In genomic region chr6:40906759-40907158, GRCh38 we compare ENCODE assay signal across 16 cellular contexts.
A peak's percentile ranks its signal among the peaks of the same experiment; 100 is the strongest.
DNase-seq lines count a peak whose midpoint lies in the region; FAIRE-seq and TF ChIP-seq lines count a peak whose summit lies in the region.
"Had no signal": no experiment of that assay in that cellular context is flagged by ENCODE, and none has a peak within 500 bp of the region (broad histone marks: within the 10 kb centered on the region; RNA-seq: fewer than 3 reads in every experiment).

No MANE protein-coding gene starts in this region.

- no peak overlapping the region for H2BK15ac ChIP-seq in mesenchymal stem cell (ENCODE audit: low read depth, poor library complexity, severe bottlenecking)

- no peaks in the 10 kb centered on the region for H3K27me3 ChIP-seq in mesenchymal stem cell (ENCODE audit: control insufficient read depth in 1 of 2, insufficient read depth in 1 of 2, low read length in 2 of 2)
- H3K27me3 ChIP-seq: hepatocyte, sigmoid colon had no signal

- POLR2A ChIA-PET in MCF 10A (lab: Yijun Ruan, JAX) = interaction anchor here (1.4 to 1.6 kb wide), 3 partner anchors 115 to 166 kb away, joined by 5 to 7 read pairs (median 5); partner anchors contain the start of genes NFYA and OARD1

- TF ChIP-seq CTCF in MCF 10A (IDR thresholded peaks at IDR 0.05; ENCODE audit: unreplicated experiment) = no peak

- 85% methylated on average over 2 of the region's 3 CpGs for WGBS in mesenchymal stem cell

- no peaks in the 10 kb centered on the region for H3K27me3 Mint-ChIP-seq in MCF 10A (ENCODE audit: insufficient read depth, unreplicated experiment)

- H3K9me3 Mint-ChIP-seq in MCF 10A (ENCODE audit: unreplicated experiment) = peaks cover 6% of the 10 kb centered on the region
- H3K9me3 Mint-ChIP-seq: CD4-positive, alpha-beta memory T cell; endodermal cell had no signal

- intact Hi-C loops in MCF 10A (cut with micrococcal nuclease) = loop anchor here (5.0 kb wide), 1 partner anchor 41 kb away; no protein-coding TSS in a partner anchor

- H4K91ac ChIP-seq in mesenchymal stem cell (ENCODE audit: low read length) = no peak overlapping the region

- H3K18ac ChIP-seq in mesenchymal stem cell (ENCODE audit: low read depth in 1 of 2, low read length in 2 of 2) = no peak overlapping the region

- peak overlapping the region; percentile 87 for H3K27ac Mint-ChIP-seq in MCF 10A (ENCODE audit: low read depth, unreplicated experiment)
- H3K27ac Mint-ChIP-seq: activated CD8-positive, alpha-beta T cell treated with anti-CD3 and anti-CD28 coated beads, Interleukin-2, amount 10 ng/mL, durations not matched to agents 7 days and 5 days; CD4-positive, alpha-beta memory T cell; endodermal cell had no signal

- no peak overlapping the region for H3K9ac ChIP-seq in mesenchymal stem cell (ENCODE audit: low read length)

- no peak overlapping the region for H3K4ac ChIP-seq in mesenchymal stem cell (ENCODE audit: low read depth in 1 of 2, low read length in 2 of 2)

- H3K23ac ChIP-seq in mesenchymal stem cell (ENCODE audit: low read length in 2 of 2) = no peak overlapping the region

- H3K14ac ChIP-seq in mesenchymal stem cell (ENCODE audit: low read length in 2 of 2) = no peak overlapping the region

- peaks cover 4% of the 10 kb centered on the region for H3K4me1 ChIP-seq in mesenchymal stem cell (ENCODE audit: control insufficient read depth, insufficient read depth, low read depth, low read length)

- peaks cover 19% of the 10 kb centered on the region for H3K4me1 Mint-ChIP-seq in MCF 10A (ENCODE audit: insufficient read depth, unreplicated experiment)
- H3K4me1 Mint-ChIP-seq: CD4-positive, alpha-beta memory T cell; endodermal cell had no signal

- in situ Hi-C loops in Caki2 (cut with HindIII; ENCODE audit: low pct_unique_long_range_greater_than_20kb, low sequenced_read_pairs) = no loop called here

- no peak overlapping the region for H3K4me2 ChIP-seq in mesenchymal stem cell (ENCODE audit: low read length, poor library complexity, severe bottlenecking)
- H3K4me2 ChIP-seq: hepatocyte had no signal

- no peak overlapping the region for H2BK12ac ChIP-seq in mesenchymal stem cell (ENCODE audit: low read length in 2 of 2)

- H2AK5ac ChIP-seq in mesenchymal stem cell (ENCODE audit: low read length, severe bottlenecking) = no peak overlapping the region

- no peak overlapping the region for H2BK5ac ChIP-seq in mesenchymal stem cell (ENCODE audit: low read depth, low read length, poor library complexity, severe bottlenecking)

- peak; percentile 71 for DNase-seq in Caki2 (ENCODE audit: low read depth)
- DNase-seq in HTR-8/SVneo (ENCODE audit: insufficient read length, low spot score) = peak; percentile 12
- peak; percentile 89 for DNase-seq in MCF 10A (ENCODE audit: unreplicated experiment)
- peak; percentile 90 for DNase-seq in kidney tubule cell (ENCODE audit: low spot score)
- DNase-seq in NCI-H526 (lab: John Stamatoyannopoulos, UW) = no peak
- no peak for DNase-seq in mesenchymal stem cell
- DNase-seq in activated CD4-positive, alpha-beta T cell treated with anti-CD3 and anti-CD28 coated beads, Interleukin-2, amount 50 U/mL, for 48 hours = no peak
- no peak for DNase-seq in NK-92 treated with Interleukin-12 subunit alpha and Interleukin-12 subunit beta, amount 100 ng/mL, for 24 hours (lab: John Stamatoyannopoulos, UW)
- DNase-seq: activated CD8-positive, alpha-beta T cell treated with anti-CD3 and anti-CD28 coated beads, Interleukin-2, amount 10 ng/mL, durations not matched to agents 7 days and 5 days; activated effector memory CD4-positive, alpha-beta T cell treated with Interleukin-2 at 50 U/mL for 16 hours; CD4-positive, alpha-beta memory T cell; endodermal cell; sigmoid colon; stimulated activated naive CD4-positive, alpha-beta T cell had no signal

- H3K36me3 Mint-ChIP-seq in MCF 10A (ENCODE audit: insufficient read depth, unreplicated experiment) = peaks cover 6% of the 10 kb centered on the region
- H3K36me3 Mint-ChIP-seq: brain; CD4-positive, alpha-beta memory T cell had no signal

- no peak for FAIRE-seq in HTR-8/SVneo (lab: Jason Lieb, UNC)

- H3K4me3 ChIP-seq in mesenchymal stem cell (ENCODE audit: insufficient read depth in 1 of 2, low read depth in 1 of 2, low read length in 2 of 2) = no peak overlapping the region
- H3K4me3 ChIP-seq: hepatocyte, sigmoid colon had no signal

- H3K4me3 Mint-ChIP-seq in MCF 10A (ENCODE audit: unreplicated experiment) = peak overlapping the region; percentile 45
- H3K4me3 Mint-ChIP-seq: activated CD8-positive, alpha-beta T cell treated with anti-CD3 and anti-CD28 coated beads, Interleukin-2, amount 10 ng/mL, durations not matched to agents 7 days and 5 days; brain; CD4-positive, alpha-beta memory T cell; endodermal cell had no signal

- no peak overlapping the region for H3K27ac ChIP-seq in mesenchymal stem cell (ENCODE audit: low read length, poor library complexity, severe bottlenecking)
- H3K27ac ChIP-seq: hepatocyte had no signal

- no peaks in the 10 kb centered on the region for H3K9me3 ChIP-seq in mesenchymal stem cell (ENCODE audit: control insufficient read depth, low read length)
- H3K9me3 ChIP-seq: sigmoid colon had no signal

- CTCF ChIA-PET in MCF 10A (lab: Yijun Ruan, JAX) = interaction anchor here (0.9 to 1.5 kb wide), 3 partner anchors 12 to 130 kb away, joined by 4 to 5 read pairs (median 4); no protein-coding TSS in a partner anchor

- H3K79me1 ChIP-seq in mesenchymal stem cell (replicated peaks; ENCODE audit: low read length, poor library complexity, severe bottlenecking) = no peaks in the 10 kb centered on the region

- no TSS peak for BruUV-seq in MCF 10A (replicated peaks; lab: Mats Ljungman, UMichigan)

- H2BK120ac ChIP-seq in mesenchymal stem cell (ENCODE audit: low read depth, low read length) = no peak overlapping the region

- no peaks in the 10 kb centered on the region for H3K36me3 ChIP-seq in mesenchymal stem cell (ENCODE audit: control insufficient read depth in 1 of 2, insufficient read depth in 2 of 2, low read depth in 1 of 2, low read length in 2 of 2)
- H3K36me3 ChIP-seq: sigmoid colon had no signal

- H2AFZ ChIP-seq in mesenchymal stem cell (ENCODE audit: low read depth, low read length) = no peak overlapping the region
- H2AFZ ChIP-seq: hepatocyte had no signal

- no peak overlapping the region for H4K8ac ChIP-seq in mesenchymal stem cell (ENCODE audit: low read length)

Comparison
In these comparisons a context has a peak if more than half of its experiments do, and no peak if none do; other contexts are left out.
1. DNase-seq: peak in Caki2 (single experiment), HTR-8/SVneo (single experiment), MCF 10A (single experiment) and kidney tubule cell (single experiment); none in NCI-H526 (0 of 2), mesenchymal stem cell (single experiment), activated CD4-positive, alpha-beta T cell treated with anti-CD3 and anti-CD28 coated beads, Interleukin-2, amount 50 U/mL, for 48 hours (0 of 2) and NK-92 treated with Interleukin-12 subunit alpha and Interleukin-12 subunit beta, amount 100 ng/mL, for 24 hours (single experiment).